Comparison of ENCODE assay signal across 17 cellular contexts in genomic region chr20:58984691-58985090, GRCh38. TPM values are rescaled to one million over a fixed set of nuclear protein-coding genes. Genes with fewer than 3 reads are reported as not detected.
DNase-seq lines count a peak whose midpoint lies in the region; ATAC-seq and TF ChIP-seq lines count a peak whose summit lies in the region.
"Had no signal": no experiment of that assay in that cellular context is flagged by ENCODE, and none has a peak within 500 bp of the region (broad histone marks: within the 10 kb centered on the region; RNA-seq: fewer than 3 reads in every experiment).

No MANE protein-coding gene starts in this region.

- DNase-seq in activated CD8-positive, alpha-beta memory T cell treated with anti-CD3 and anti-CD28 coated beads for 24 hours: peak; percentile 47
- no peak for DNase-seq in activated CD8-positive, alpha-beta memory T cell treated with anti-CD3 and anti-CD28 coated beads, Interleukin-2, amount 10 ng/mL, durations not matched to agents 7 days and 5 days
- DNase-seq in nephron progenitor cell (no peak), AG08396 (ENCODE audit: low spot score) (no peak)
- DNase-seq: activated T-cell treated with anti-CD3 and anti-CD28 coated beads for 4 hours; caudate nucleus; effector memory CD4-positive, alpha-beta T cell; mesenchymal stem cell; NCI-H226; SIG-M5; upper lobe of left lung had no signal

- peaks cover 40% of the 10 kb centered on the region for H3K36me3 Mint-ChIP-seq in activated CD8-positive, alpha-beta memory T cell treated with anti-CD3 and anti-CD28 coated beads, Interleukin-2, amount 10 ng/mL, durations not matched to agents 7 days and 5 days
- H3K36me3 Mint-ChIP-seq in IgD-negative memory B cell: peaks cover 4% of the 10 kb centered on the region
- peaks cover 75% of the 10 kb centered on the region for H3K36me3 Mint-ChIP-seq in activated T-helper 17 cell treated with anti-CD3 and anti-CD28 coated beads, Interleukin-2, amount 50 U/mL, for 72 hours (ENCODE audit: low read depth)
- peaks cover 43% of the 10 kb centered on the region for H3K36me3 Mint-ChIP-seq in nephron progenitor cell (ENCODE audit: low read depth)

- H3K4me3 Mint-ChIP-seq in activated CD8-positive, alpha-beta memory T cell treated with anti-CD3 and anti-CD28 coated beads, Interleukin-2, amount 10 ng/mL, durations not matched to agents 7 days and 5 days: no peak overlapping the region
- H3K4me3 Mint-ChIP-seq in IgD-negative memory B cell (peak overlapping the region in 1 of 4 donors; percentile 72), nephron progenitor cell (peak overlapping the region; percentile 35)
- peak overlapping the region; percentile 80 for H3K4me3 Mint-ChIP-seq in activated T-helper 17 cell treated with anti-CD3 and anti-CD28 coated beads, Interleukin-2, amount 50 U/mL, for 72 hours

- no peak overlapping the region for H3K27ac Mint-ChIP-seq in activated CD8-positive, alpha-beta memory T cell treated with anti-CD3 and anti-CD28 coated beads, Interleukin-2, amount 10 ng/mL, durations not matched to agents 7 days and 5 days
- H3K27ac Mint-ChIP-seq in IgD-negative memory B cell (peak overlapping the region in 2 of 3 donors; percentile 17 to 88), nephron progenitor cell (peak overlapping the region; percentile 16)
- peak overlapping the region; percentile 58 for H3K27ac Mint-ChIP-seq in activated T-helper 17 cell treated with anti-CD3 and anti-CD28 coated beads, Interleukin-2, amount 50 U/mL, for 72 hours

- no peaks in the 10 kb centered on the region for H3K27me3 Mint-ChIP-seq in activated CD8-positive, alpha-beta memory T cell treated with anti-CD3 and anti-CD28 coated beads, Interleukin-2, amount 10 ng/mL, durations not matched to agents 7 days and 5 days
- H3K27me3 Mint-ChIP-seq in IgD-negative memory B cell (no peaks in the 10 kb centered on the region), nephron progenitor cell (ENCODE audit: low read depth, poor library complexity) (peaks cover 3% of the 10 kb centered on the region)
- no peaks in the 10 kb centered on the region for H3K27me3 Mint-ChIP-seq in activated T-helper 17 cell treated with anti-CD3 and anti-CD28 coated beads, Interleukin-2, amount 50 U/mL, for 72 hours

- TF ChIP-seq CTCF in nephron progenitor cell (IDR thresholded peaks at IDR 0.05): no peak

- peaks cover 44% of the 10 kb centered on the region for H3K4me1 Mint-ChIP-seq in activated CD8-positive, alpha-beta memory T cell treated with anti-CD3 and anti-CD28 coated beads, Interleukin-2, amount 10 ng/mL, durations not matched to agents 7 days and 5 days
- H3K4me1 Mint-ChIP-seq in IgD-negative memory B cell (peaks cover 25 to 27% (median 25%) of the 10 kb centered on the region in 3 donors), nephron progenitor cell (peaks cover 45% of the 10 kb centered on the region)
- H3K4me1 Mint-ChIP-seq in activated T-helper 17 cell treated with anti-CD3 and anti-CD28 coated beads, Interleukin-2, amount 50 U/mL, for 72 hours: peaks cover 34% of the 10 kb centered on the region

- no peaks in the 10 kb centered on the region for H3K9me3 Mint-ChIP-seq in activated CD8-positive, alpha-beta memory T cell treated with anti-CD3 and anti-CD28 coated beads, Interleukin-2, amount 10 ng/mL, durations not matched to agents 7 days and 5 days (ENCODE audit: low read depth)
- H3K9me3 Mint-ChIP-seq in IgD-negative memory B cell: no peaks in the 10 kb centered on the region
- H3K9me3 Mint-ChIP-seq in activated T-helper 17 cell treated with anti-CD3 and anti-CD28 coated beads, Interleukin-2, amount 50 U/mL, for 72 hours: no peaks in the 10 kb centered on the region
- H3K9me3 Mint-ChIP-seq in nephron progenitor cell: peaks cover 6% of the 10 kb centered on the region

- CTCF ChIA-PET in activated CD8-positive, alpha-beta memory T cell treated with anti-CD3 and anti-CD28 coated beads, Interleukin-2, amount 10 ng/mL, durations not matched to agents 7 days and 5 days (lab: Charles Lee): no interaction called here

- ATAC-seq in activated CD8-positive, alpha-beta memory T cell treated with anti-CD3 and anti-CD28 coated beads, Interleukin-2, amount 10 ng/mL, durations not matched to agents 7 days and 5 days: no peak
- ATAC-seq in activated T-helper 17 cell treated with anti-CD3 and anti-CD28 coated beads, Interleukin-2, amount 50 U/mL, for 72 hours (replicated peaks): no peak
- no peak for ATAC-seq in GM21717 (IDR thresholded peaks at IDR 0.05; ENCODE audit: unreplicated experiment)
- no peak for ATAC-seq in HG03565 (IDR thresholded peaks at IDR 0.05; ENCODE audit: unreplicated experiment)
- ATAC-seq: heart left ventricle had no signal

RNA-seq across cellular contexts. Expression of gene NELFCD, which starts 3.6 kb away (rescaled TPM):
- total RNA-seq in activated CD8-positive, alpha-beta memory T cell treated with anti-CD3 and anti-CD28 coated beads, Interleukin-2, amount 10 ng/mL, durations not matched to agents 7 days and 5 days: 10 to 100 TPM; 71.2 to 86.2 TPM
- polyA plus RNA-seq in IgD-negative memory B cell: 79.6 TPM
- 100 to 1,000 TPM in 1 of 2 donors, 10 to 100 TPM in 1; 92.7 to 124 TPM for total RNA-seq in activated T-helper 17 cell treated with anti-CD3 and anti-CD28 coated beads, Interleukin-2, amount 50 U/mL, for 72 hours

RNA-seq across cellular contexts. Expression of gene CTSZ, which starts 22.4 kb away (rescaled TPM):
- 10 to 100 TPM; 39.6 to 48.0 TPM for total RNA-seq in activated CD8-positive, alpha-beta memory T cell treated with anti-CD3 and anti-CD28 coated beads, Interleukin-2, amount 10 ng/mL, durations not matched to agents 7 days and 5 days
- 34.7 TPM for polyA plus RNA-seq in IgD-negative memory B cell
- 10 to 100 TPM; 29.7 to 52.2 TPM for total RNA-seq in activated T-helper 17 cell treated with anti-CD3 and anti-CD28 coated beads, Interleukin-2, amount 50 U/mL, for 72 hours

RNA-seq across cellular contexts. Expression of gene TUBB1, which starts 34.5 kb away (rescaled TPM):
- total RNA-seq in activated CD8-positive, alpha-beta memory T cell treated with anti-CD3 and anti-CD28 coated beads, Interleukin-2, amount 10 ng/mL, durations not matched to agents 7 days and 5 days: not detected
- polyA plus RNA-seq in IgD-negative memory B cell: 7.8 TPM
- under 1 TPM; 0.08 to 0.13 TPM for total RNA-seq in activated T-helper 17 cell treated with anti-CD3 and anti-CD28 coated beads, Interleukin-2, amount 50 U/mL, for 72 hours
- total RNA-seq: T-helper 2 cell treated with Interferon-gamma antibody and Interleukin-4, amounts not matched to agents 100 ng/mL and 5 ng/mL, for 36 hours had no signal

RNA-seq across cellular contexts. Expression of gene ATP5F1E, which starts 47.4 kb away (rescaled TPM):
- 10 to 100 TPM; 78.3 to 80.8 TPM for total RNA-seq in activated CD8-positive, alpha-beta memory T cell treated with anti-CD3 and anti-CD28 coated beads, Interleukin-2, amount 10 ng/mL, durations not matched to agents 7 days and 5 days
- 103 TPM for polyA plus RNA-seq in IgD-negative memory B cell
- 10 to 100 TPM; 45.5 to 78.0 TPM for total RNA-seq in activated T-helper 17 cell treated with anti-CD3 and anti-CD28 coated beads, Interleukin-2, amount 50 U/mL, for 72 hours

RNA-seq across cellular contexts. Expression of gene PRELID3B, which starts 57.9 kb away (rescaled TPM):
- 100 to 1,000 TPM in 1 of 2 experiments, 10 to 100 TPM in 1; 80.4 to 104 TPM for total RNA-seq in activated CD8-positive, alpha-beta memory T cell treated with anti-CD3 and anti-CD28 coated beads, Interleukin-2, amount 10 ng/mL, durations not matched to agents 7 days and 5 days
- polyA plus RNA-seq in IgD-negative memory B cell: 36.5 TPM
- total RNA-seq in activated T-helper 17 cell treated with anti-CD3 and anti-CD28 coated beads, Interleukin-2, amount 50 U/mL, for 72 hours: 100 to 1,000 TPM in 1 of 2 donors, 10 to 100 TPM in 1; 77.1 to 107 TPM
